Comparison of ENCODE assay signal across 8 cellular contexts in genomic region chr4:121801715-121802075, GRCh38. TPM values are rescaled to one million over a fixed set of nuclear protein-coding genes. Genes with fewer than 3 reads are reported as not detected.
DNase-seq lines count a peak whose midpoint lies in the region; ATAC-seq, FAIRE-seq and TF ChIP-seq lines count a peak whose summit lies in the region.

No MANE protein-coding gene starts in this region.

- BruUV-seq in HepG2 (replicated peaks; lab: Mats Ljungman, UMichigan), result TSS peak; percentile 64

- peak overlapping the region; percentile 97 for H3K4me2 ChIP-seq in HepG2 (ENCODE audit: low read depth, low read length)

- peaks cover 19% of the 10 kb centered on the region for H3K79me2 ChIP-seq in HepG2 (ENCODE audit: insufficient read depth, low read length)

- peaks cover 30% of the 10 kb centered on the region for H3K36me3 Mint-ChIP-seq in activated CD4-positive, alpha-beta T cell treated with anti-CD3 and anti-CD28 coated beads, Interleukin-2, amount 10 ng/mL, durations not matched to agents 7 days and 5 days (ENCODE audit: low read depth)
- H3K36me3 Mint-ChIP-seq in activated naive CD8-positive, alpha-beta T cell treated with anti-CD3 and anti-CD28 coated beads, Interleukin-2, amount 50 U/mL, for 24 hours (ENCODE audit: low read depth), result peaks cover 37% of the 10 kb centered on the region

- H3K36me3 ChIP-seq in HepG2 (replicated peaks in 1 of 2; ENCODE audit: control insufficient read depth in 1 of 2, insufficient read depth in 2 of 2, low read length in 2 of 2) (peaks cover 6 to 18% of the 10 kb centered on the region in 2 experiments; a peak in 4 of 5 replicates), testis (ENCODE audit: low read depth, missing control alignments) (no peaks in the 10 kb centered on the region)

- H3K4me3 Mint-ChIP-seq in activated CD4-positive, alpha-beta T cell treated with anti-CD3 and anti-CD28 coated beads, Interleukin-2, amount 10 ng/mL, durations not matched to agents 7 days and 5 days, result peak overlapping the region; percentile 93
- H3K4me3 Mint-ChIP-seq in activated naive CD8-positive, alpha-beta T cell treated with anti-CD3 and anti-CD28 coated beads, Interleukin-2, amount 50 U/mL, for 24 hours, result peak overlapping the region; percentile 90

- no peak for DNase-seq in activated CD4-positive, alpha-beta T cell treated with anti-CD3 and anti-CD28 coated beads, Interleukin-2, amount 10 ng/mL, durations not matched to agents 7 days and 5 days
- DNase-seq in activated CD4-positive, alpha-beta T cell treated with anti-CD3 and anti-CD28 coated beads for 48 hours, result no peak
- no peak for DNase-seq in activated naive CD8-positive, alpha-beta T cell treated with anti-CD3 and anti-CD28 coated beads, Interleukin-2, amount 50 U/mL, for 24 hours
- DNase-seq in HepG2 (ENCODE audit: low spot score) (no peak), testis (no peak), OCI-M1 (lab: John Stamatoyannopoulos, UW) (no peak), NCI-H82 treated with DMSO at 0.1 percent for 48 hours (lab: John Stamatoyannopoulos, UW; ENCODE audit: unreplicated experiment) (no peak)

- H3K4me3 ChIP-seq in HepG2 (replicated peaks in 1 of 3; ENCODE audit: insufficient read depth in 1 of 3, low read depth in 2 of 3, low read length in 3 of 3) (peak overlapping the region; percentile 79 to 86 (median 84)), testis (peak overlapping the region; percentile 88 to 90)

- CTCF ChIA-PET in activated CD4-positive, alpha-beta T cell treated with anti-CD3 and anti-CD28 coated beads, Interleukin-2, amount 10 ng/mL, durations not matched to agents 7 days and 5 days (lab: Charles Lee), result interaction anchor here (1.2 kb wide), 1 partner anchor 9 kb away, joined by 3 read pairs; no protein-coding TSS in a partner anchor
- CTCF ChIA-PET in HepG2 (lab: Yijun Ruan, JAX; ENCODE audit: low intra/inter-chr PET ratio, low total read pairs), result no interaction called here

- peak overlapping the region; percentile 87 for H3K9ac ChIP-seq in HepG2 (ENCODE audit: insufficient read depth, low read depth, low read length)

- H2AFZ ChIP-seq in HepG2 (ENCODE audit: low read length), result peak overlapping the region; percentile 20

- ATAC-seq in activated naive CD8-positive, alpha-beta T cell treated with anti-CD3 and anti-CD28 coated beads, Interleukin-2, amount 50 U/mL, for 24 hours, result no peak
- ATAC-seq in HepG2 (no peak), HG03432 (IDR thresholded peaks at IDR 0.05; ENCODE audit: unreplicated experiment) (no peak)

- FAIRE-seq in HepG2 (lab: Jason Lieb, UNC), result peak; percentile 28

- H3K27me3 ChIP-seq in HepG2 (ENCODE audit: control insufficient read depth in 1 of 2, insufficient read depth in 2 of 2, low read length in 2 of 2), result no peaks in the 10 kb centered on the region; a peak in 1 of 5 replicates
- H3K27me3 ChIP-seq in testis, result no peaks in the 10 kb centered on the region

- peak overlapping the region; percentile 93 for H3K27ac ChIP-seq in HepG2 (ENCODE audit: extremely low read length, insufficient read depth, low read length)
- peak overlapping the region; percentile 90 to 91 for H3K27ac ChIP-seq in testis

- POLR2A ChIA-PET in activated CD4-positive, alpha-beta T cell treated with anti-CD3 and anti-CD28 coated beads, Interleukin-2, amount 10 ng/mL, durations not matched to agents 7 days and 5 days (lab: Charles Lee), result interaction anchor here (0.6 kb wide), 1 partner anchor 41 kb away, joined by 3 read pairs; no protein-coding TSS in a partner anchor
- POLR2A ChIA-PET in HepG2 (lab: Yijun Ruan, JAX), result interaction anchor here (0.7 to 2.6 kb wide), 8 partner anchors 9 to 106 kb away, joined by 3 to 14 read pairs (median 4); partner anchors contain the start of genes ANXA5, BBS7 and CCNA2

- H3K27me3 Mint-ChIP-seq in activated CD4-positive, alpha-beta T cell treated with anti-CD3 and anti-CD28 coated beads, Interleukin-2, amount 10 ng/mL, durations not matched to agents 7 days and 5 days, result no peaks in the 10 kb centered on the region
- H3K27me3 Mint-ChIP-seq in activated naive CD8-positive, alpha-beta T cell treated with anti-CD3 and anti-CD28 coated beads, Interleukin-2, amount 50 U/mL, for 24 hours, result peaks cover 3% of the 10 kb centered on the region

- intact Hi-C loops in HepG2 (cut with micrococcal nuclease; ENCODE audit: unreplicated experiment) (loop anchor here (1.0 to 5.0 kb wide), 2 partner anchors 22 to 124 kb away; partner anchors contain the start of gene CCNA2), testis (cut with DNase I; ENCODE audit: low total_unique reads) (no loop called here)

- peaks cover 43% of the 10 kb centered on the region for H3K4me1 ChIP-seq in HepG2 (ENCODE audit: insufficient read depth, low read length)
- peaks cover 11% of the 10 kb centered on the region for H3K4me1 ChIP-seq in testis

- H3K9me3 ChIP-seq in HepG2 (ENCODE audit: low read length) (no peaks in the 10 kb centered on the region), testis (no peaks in the 10 kb centered on the region)

- no peak for TF ChIP-seq RAD21 in HepG2 (CRISPR knock-in tag; IDR thresholded peaks at IDR 0.05)

- peaks cover 2% of the 10 kb centered on the region for H3K9me3 Mint-ChIP-seq in activated CD4-positive, alpha-beta T cell treated with anti-CD3 and anti-CD28 coated beads, Interleukin-2, amount 10 ng/mL, durations not matched to agents 7 days and 5 days
- no peaks in the 10 kb centered on the region for H3K9me3 Mint-ChIP-seq in activated naive CD8-positive, alpha-beta T cell treated with anti-CD3 and anti-CD28 coated beads, Interleukin-2, amount 50 U/mL, for 24 hours

- WGBS in HepG2 (ENCODE audit: low lambda C conversion rate), result 4% methylated on average over 4 of the region's 4 CpGs
- WGBS in testis, 2 donors, result 8 to 14% methylated on average over 4 of the region's 4 CpGs

- H4K20me1 ChIP-seq in HepG2 (ENCODE audit: insufficient read depth, low read length), result no peaks in the 10 kb centered on the region

- no peak for TF ChIP-seq CTCF in HepG2 (CRISPR knock-in tag; IDR thresholded peaks at IDR 0.05)
- TF ChIP-seq CTCF in testis (IDR thresholded peaks at IDR 0.05), result no peak

- no peak for TF ChIP-seq EP300 in HepG2 (IDR thresholded peaks at IDR 0.05; ENCODE audit: low read depth in 2 of 2, low read length in 2 of 2)
- TF ChIP-seq EP300 in HepG2 (CRISPR knock-in tag; IDR thresholded peaks at IDR 0.05; ENCODE audit: borderline replicate concordance), result no peak

- TF ChIP-seq POLR2A in HepG2 (IDR thresholded peaks at IDR 0.05; ENCODE audit: insufficient read depth in 1 of 2, low read depth in 2 of 2, low read length in 2 of 2) (no peak), testis (IDR thresholded peaks at IDR 0.05) (no peak)

- peak overlapping the region; percentile 98 for H3K27ac Mint-ChIP-seq in activated CD4-positive, alpha-beta T cell treated with anti-CD3 and anti-CD28 coated beads, Interleukin-2, amount 10 ng/mL, durations not matched to agents 7 days and 5 days
- H3K27ac Mint-ChIP-seq in activated naive CD8-positive, alpha-beta T cell treated with anti-CD3 and anti-CD28 coated beads, Interleukin-2, amount 50 U/mL, for 24 hours, result peak overlapping the region; percentile 97

- in situ Hi-C loops in HepG2 (cut with HindIII; ENCODE audit: extremely low pct_ligation_motif_present, low pct_unique_long_range_greater_than_20kb), result no loop called here

- peaks cover 54% of the 10 kb centered on the region for H3K4me1 Mint-ChIP-seq in activated CD4-positive, alpha-beta T cell treated with anti-CD3 and anti-CD28 coated beads, Interleukin-2, amount 10 ng/mL, durations not matched to agents 7 days and 5 days
- H3K4me1 Mint-ChIP-seq in activated naive CD8-positive, alpha-beta T cell treated with anti-CD3 and anti-CD28 coated beads, Interleukin-2, amount 50 U/mL, for 24 hours, result peaks cover 50% of the 10 kb centered on the region

RNA-seq across cellular contexts. Expression of gene EXOSC9, which starts 0.6 kb away (rescaled TPM):
- 10 to 100 TPM; 56.2 to 58.1 TPM for total RNA-seq in activated CD4-positive, alpha-beta T cell treated with anti-CD3 and anti-CD28 coated beads, Interleukin-2, amount 10 ng/mL, durations not matched to agents 7 days and 5 days
- total RNA-seq in HepG2 (2016; rRNA removed; fragmentation: Illumina TruSeq; extraction: Trizol), result 48.0 and 61.5 TPM in 2 replicates
- 11.6 and 13.2 TPM in 2 replicates for total RNA-seq in HepG2 (2016; cell fraction: cytosol; rRNA removed; fragmentation: Illumina TruSeq; extraction: Trizol; ENCODE audit: low read depth)
- 50.1 and 58.9 TPM in 2 replicates for total RNA-seq in HepG2 (2016; cell fraction: insoluble cytoplasmic fraction; rRNA removed; fragmentation: Illumina TruSeq; extraction: Trizol)
- 10.8 and 14.2 TPM in 2 replicates for total RNA-seq in HepG2 (2016; cell fraction: membrane; rRNA removed; fragmentation: Illumina TruSeq; extraction: Trizol)
- 52.8 and 54.3 TPM in 2 replicates for total RNA-seq in HepG2 (2016; cell fraction: nucleus; rRNA removed; fragmentation: Illumina TruSeq; extraction: Trizol)
- 22.0 and 26.0 TPM in 2 replicates for polyA plus RNA-seq in HepG2 (2011; rRNA removed)
- 10.7 and 14.0 TPM in 2 replicates for polyA plus RNA-seq in HepG2 (2011; cell fraction: cytosol; rRNA removed)
- polyA plus RNA-seq in HepG2 (2011; cell fraction: nucleus; rRNA removed), result 18.4 and 19.8 TPM in 2 replicates
- 14.7 and 24.9 TPM in 2 replicates for polyA plus RNA-seq in HepG2 (2012)
- 5.8 and 6.1 TPM in 2 replicates for polyA plus RNA-seq in HepG2 (2016; cell fraction: cytosol; fragmentation: Illumina TruSeq; extraction: Trizol; ENCODE audit: low read depth)
- polyA plus RNA-seq in HepG2 (2016; cell fraction: insoluble cytoplasmic fraction; fragmentation: Illumina TruSeq; extraction: Trizol; ENCODE audit: low read depth), result 57.5 and 60.8 TPM in 2 replicates
- 6.9 and 7.7 TPM in 2 replicates for polyA plus RNA-seq in HepG2 (2016; cell fraction: membrane; fragmentation: Illumina TruSeq; extraction: Trizol; ENCODE audit: low read depth)
- 70.0 and 70.1 TPM in 2 replicates for polyA plus RNA-seq in HepG2 (2016; cell fraction: nucleus; fragmentation: Illumina TruSeq; extraction: Trizol; ENCODE audit: insufficient read depth, low read depth)
- polyA minus RNA-seq in HepG2 (2011; rRNA and poly(A)+ RNA removed; ENCODE audit: low replicate concordance), result 18.6 and 40.8 TPM in 2 replicates
- 9.4 and 10.3 TPM in 2 replicates for polyA minus RNA-seq in HepG2 (2011; cell fraction: cytosol; rRNA and poly(A)+ RNA removed)
- 43.0 and 52.7 TPM in 2 replicates for polyA minus RNA-seq in HepG2 (2011; cell fraction: nucleus; rRNA and poly(A)+ RNA removed)
- 10 to 100 TPM; 52.2 to 55.7 TPM for total RNA-seq in testis
- 74.6 TPM for polyA plus RNA-seq in testis (ENCODE audit: insufficient read depth, low read depth, low replicate concordance)

RNA-seq across cellular contexts. Expression of gene CCNA2, which starts 22.0 kb away (rescaled TPM):
- 100 to 1,000 TPM; 128 to 143 TPM for total RNA-seq in activated CD4-positive, alpha-beta T cell treated with anti-CD3 and anti-CD28 coated beads, Interleukin-2, amount 10 ng/mL, durations not matched to agents 7 days and 5 days
- total RNA-seq in HepG2 (2016; rRNA removed; fragmentation: Illumina TruSeq; extraction: Trizol) (105 and 160 TPM in 2 replicates), testis (1 to 10 TPM; 6.3 to 8.0 TPM)
- total RNA-seq in HepG2 (2016; cell fraction: cytosol; rRNA removed; fragmentation: Illumina TruSeq; extraction: Trizol; ENCODE audit: low read depth), result 19.3 and 23.4 TPM in 2 replicates
- 105 and 159 TPM in 2 replicates for total RNA-seq in HepG2 (2016; cell fraction: insoluble cytoplasmic fraction; rRNA removed; fragmentation: Illumina TruSeq; extraction: Trizol)
- 62.7 and 72.7 TPM in 2 replicates for total RNA-seq in HepG2 (2016; cell fraction: membrane; rRNA removed; fragmentation: Illumina TruSeq; extraction: Trizol)
- total RNA-seq in HepG2 (2016; cell fraction: nucleus; rRNA removed; fragmentation: Illumina TruSeq; extraction: Trizol), result 51.9 and 52.5 TPM in 2 replicates
- polyA plus RNA-seq in HepG2 (2011; rRNA removed) (16.4 and 31.3 TPM in 2 replicates), testis (ENCODE audit: insufficient read depth, low read depth, low replicate concordance) (10.2 TPM)
- polyA plus RNA-seq in HepG2 (2011; cell fraction: cytosol; rRNA removed), result 16.5 and 20.2 TPM in 2 replicates
- polyA plus RNA-seq in HepG2 (2011; cell fraction: nucleus; rRNA removed), result 8.6 and 11.5 TPM in 2 replicates
- polyA plus RNA-seq in HepG2 (2012), result 14.0 and 32.6 TPM in 2 replicates
- 15.7 and 21.9 TPM in 2 replicates for polyA plus RNA-seq in HepG2 (2016; cell fraction: cytosol; fragmentation: Illumina TruSeq; extraction: Trizol; ENCODE audit: low read depth)
- 147 and 153 TPM in 2 replicates for polyA plus RNA-seq in HepG2 (2016; cell fraction: insoluble cytoplasmic fraction; fragmentation: Illumina TruSeq; extraction: Trizol; ENCODE audit: low read depth)
- 40.9 and 46.7 TPM in 2 replicates for polyA plus RNA-seq in HepG2 (2016; cell fraction: membrane; fragmentation: Illumina TruSeq; extraction: Trizol; ENCODE audit: low read depth)
- 58.2 and 59.5 TPM in 2 replicates for polyA plus RNA-seq in HepG2 (2016; cell fraction: nucleus; fragmentation: Illumina TruSeq; extraction: Trizol; ENCODE audit: insufficient read depth, low read depth)
- polyA minus RNA-seq in HepG2 (2011; rRNA and poly(A)+ RNA removed; ENCODE audit: low replicate concordance), result 19.7 and 33.7 TPM in 2 replicates
- polyA minus RNA-seq in HepG2 (2011; cell fraction: cytosol; rRNA and poly(A)+ RNA removed), result 24.3 and 34.8 TPM in 2 replicates
- polyA minus RNA-seq in HepG2 (2011; cell fraction: nucleus; rRNA and poly(A)+ RNA removed), result 13.9 and 16.0 TPM in 2 replicates

RNA-seq across cellular contexts. Expression of gene SMIM43, which starts 36.7 kb away (rescaled TPM):
- not detected for total RNA-seq in activated CD4-positive, alpha-beta T cell treated with anti-CD3 and anti-CD28 coated beads, Interleukin-2, amount 10 ng/mL, durations not matched to agents 7 days and 5 days
- total RNA-seq in HepG2 (2016; rRNA removed; fragmentation: Illumina TruSeq; extraction: Trizol) (not detected in 2 replicates), testis (under 1 TPM; 0.25 to 0.87 TPM)
- not detected in 2 replicates for total RNA-seq in HepG2 (2016; cell fraction: cytosol; rRNA removed; fragmentation: Illumina TruSeq; extraction: Trizol; ENCODE audit: low read depth)
- not detected in 2 replicates for total RNA-seq in HepG2 (2016; cell fraction: insoluble cytoplasmic fraction; rRNA removed; fragmentation: Illumina TruSeq; extraction: Trizol)
- not detected in 2 replicates for total RNA-seq in HepG2 (2016; cell fraction: membrane; rRNA removed; fragmentation: Illumina TruSeq; extraction: Trizol)
- not detected in 2 replicates for total RNA-seq in HepG2 (2016; cell fraction: nucleus; rRNA removed; fragmentation: Illumina TruSeq; extraction: Trizol)
- polyA plus RNA-seq in HepG2 (2011; rRNA removed) (not detected in 2 replicates), testis (ENCODE audit: insufficient read depth, low read depth, low replicate concordance) (0.30 TPM)
- not detected in 2 replicates for polyA plus RNA-seq in HepG2 (2011; cell fraction: cytosol; rRNA removed)
- not detected in 2 replicates for polyA plus RNA-seq in HepG2 (2011; cell fraction: nucleus; rRNA removed)
- not detected in 2 replicates for polyA plus RNA-seq in HepG2 (2012)
- not detected in 2 replicates for polyA plus RNA-seq in HepG2 (2016; cell fraction: cytosol; fragmentation: Illumina TruSeq; extraction: Trizol; ENCODE audit: low read depth)
- polyA plus RNA-seq in HepG2 (2016; cell fraction: insoluble cytoplasmic fraction; fragmentation: Illumina TruSeq; extraction: Trizol; ENCODE audit: low read depth), result not detected in 2 replicates
- polyA plus RNA-seq in HepG2 (2016; cell fraction: membrane; fragmentation: Illumina TruSeq; extraction: Trizol; ENCODE audit: low read depth), result not detected in 2 replicates
- polyA plus RNA-seq in HepG2 (2016; cell fraction: nucleus; fragmentation: Illumina TruSeq; extraction: Trizol; ENCODE audit: insufficient read depth, low read depth), result not detected in 2 replicates
- polyA minus RNA-seq in HepG2 (2011; rRNA and poly(A)+ RNA removed; ENCODE audit: low replicate concordance), result not detected in 2 replicates
- polyA minus RNA-seq in HepG2 (2011; cell fraction: cytosol; rRNA and poly(A)+ RNA removed), result not detected in 2 replicates
- not detected in 2 replicates for polyA minus RNA-seq in HepG2 (2011; cell fraction: nucleus; rRNA and poly(A)+ RNA removed)
